In the genomic region with DNA sequence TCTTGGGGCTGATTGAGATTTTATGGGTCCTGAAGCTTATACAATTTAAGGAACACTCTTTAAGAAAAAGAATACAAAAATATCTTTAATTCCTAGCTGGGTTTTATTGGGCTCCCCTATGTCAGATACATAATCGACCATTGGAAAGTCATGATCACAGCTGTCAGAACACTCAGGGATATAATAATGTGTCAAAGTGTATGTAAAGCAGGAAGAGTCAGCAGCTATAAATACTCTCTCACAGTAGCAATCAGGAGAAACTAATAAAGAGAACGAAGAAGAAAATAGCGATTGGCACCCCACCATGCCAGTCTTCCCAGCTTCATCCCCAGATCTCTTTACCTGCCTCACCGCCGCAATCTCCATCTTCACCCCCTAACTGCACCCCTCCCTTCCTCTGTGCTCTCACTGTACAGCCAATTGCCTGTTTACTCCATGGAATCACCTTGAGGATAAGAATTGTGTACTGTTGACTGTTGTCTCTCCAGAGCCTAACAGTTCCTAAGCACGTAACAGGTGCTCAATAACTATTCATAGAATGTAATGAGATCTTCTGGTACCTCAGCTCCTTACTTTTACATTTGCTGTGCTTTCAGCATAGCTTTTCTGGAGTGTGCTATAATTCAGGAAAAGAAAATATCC, we compare ENCODE assay signal across 3 cellular contexts. TPM values are rescaled to one million over a fixed set of nuclear protein-coding genes. Genes with fewer than 3 reads are reported as not detected.
"Had no signal": no experiment of that assay in that cellular context is flagged by ENCODE, and none has a peak within 500 bp of the region (broad histone marks: within the 10 kb centered on the region; RNA-seq: fewer than 3 reads in every experiment).

No MANE protein-coding gene starts in this region.

- ATAC-seq: GM12878 had no signal

- DNase-seq: GDM1, GF-D8 had no signal

- H3K4me3 ChIP-seq: GM12878 had no signal

RNA-seq across cellular contexts. Expression of gene WNT8B, which starts 24.0 kb away (rescaled TPM):
- total RNA-seq: GM12878 had no signal
- polyA plus RNA-seq: GM12878 had no signal
